18 cellular contexts compared by ENCODE assay signal in genomic region chr17:12627776-12628491, GRCh38. TPM values are rescaled to one million over a fixed set of nuclear protein-coding genes. Genes with fewer than 3 reads are reported as not detected.
DNase-seq lines count a peak whose midpoint lies in the region.
"Had no signal": no experiment of that assay in that cellular context is flagged by ENCODE, and none has a peak within 500 bp of the region (broad histone marks: within the 10 kb centered on the region; RNA-seq: fewer than 3 reads in every experiment).

No MANE protein-coding gene starts in this region.

- no peak overlapping the region for H4K91ac ChIP-seq in trophoblast cell (ENCODE audit: low read depth, low read length)

- no peak overlapping the region for H3K4ac ChIP-seq in trophoblast cell (ENCODE audit: low read depth, low read length)

- H3K4me2 ChIP-seq in trophoblast cell (ENCODE audit: low read length), result no peak overlapping the region

- H3K27ac ChIP-seq in SJSA1 (peak overlapping the region; percentile 99), trophoblast cell (ENCODE audit: low read depth, low read length) (peak overlapping the region; percentile 73)
- H3K27ac ChIP-seq: Peyer's patch, upper lobe of left lung had no signal

- WGBS in trophoblast cell (ENCODE audit: extremely low coverage, insufficient coverage, insufficient read length), result no CpG with 5 or more reads among the region's 5 CpGs

- no peak overlapping the region for H3K18ac ChIP-seq in trophoblast cell (ENCODE audit: low read length)

- H3K14ac ChIP-seq in trophoblast cell (ENCODE audit: low read length), result no peak overlapping the region

- H3K23ac ChIP-seq in trophoblast cell (ENCODE audit: low read length), result no peak overlapping the region

- no peaks in the 10 kb centered on the region for H3K36me3 ChIP-seq in SJSA1
- no peaks in the 10 kb centered on the region for H3K36me3 ChIP-seq in trophoblast cell (ENCODE audit: control insufficient read depth in 1 of 2, insufficient read depth in 2 of 2, low read length in 2 of 2)
- H3K36me3 ChIP-seq: Peyer's patch, upper lobe of left lung had no signal

- H3K4me3 ChIP-seq in SJSA1 (no peak overlapping the region), trophoblast cell (ENCODE audit: low read depth, low read length) (no peak overlapping the region)
- H3K4me3 ChIP-seq: GM12878, Peyer's patch, upper lobe of left lung had no signal

- H2BK120ac ChIP-seq in trophoblast cell (ENCODE audit: insufficient read depth, low read length, poor library complexity), result no peak overlapping the region

- peak; percentile 89 for DNase-seq in Caki2 (ENCODE audit: low read depth)
- peak; percentile 48 to 88 for DNase-seq in SJSA1 (ENCODE audit: low read depth in 1 of 2, low spot score in 2 of 2)
- peak; percentile 18 for DNase-seq in fibroblast of peridontal ligament (ENCODE audit: extremely low read depth)
- peak; percentile 90 to 98 for DNase-seq in trophoblast cell
- DNase-seq in foreskin melanocyte, result no peak
- no peak for DNase-seq in CD1c-positive myeloid dendritic cell (ENCODE audit: extremely low spot score)
- no peak for DNase-seq in GOT3 (lab: John Stamatoyannopoulos, UW)
- DNase-seq in cerebellar nuclear complex (lab: John Stamatoyannopoulos, UW), result no peak
- DNase-seq: activated CD4-positive, alpha-beta T cell treated with anti-CD3 and anti-CD28 coated beads for 48 hours; activated naive CD8-positive, alpha-beta T cell treated with anti-CD3 and anti-CD28 coated beads, Interleukin-2, amount 50 U/mL, for 24 hours; activated T-cell treated with anti-CD3 and anti-CD28 coated beads, Interleukin-2, amount 50 U/mL, for 1 hour; effector memory CD8-positive, alpha-beta T cell; hypothalamus; NCI-H524; Peyer's patch; upper lobe of left lung had no signal

- H3K9me3 ChIP-seq in SJSA1 (replicated peaks) (no peaks in the 10 kb centered on the region), trophoblast cell (ENCODE audit: insufficient read depth, low read depth, low read length) (peaks cover 1% of the 10 kb centered on the region)
- H3K9me3 ChIP-seq: Peyer's patch, upper lobe of left lung had no signal

- H3K4me1 ChIP-seq in SJSA1 (replicated peaks) (peaks cover 35% of the 10 kb centered on the region), trophoblast cell (ENCODE audit: control insufficient read depth in 1 of 2, insufficient read depth in 2 of 2, low read length in 2 of 2) (peaks cover 8 to 18% of the 10 kb centered on the region in 2 experiments)
- H3K4me1 ChIP-seq: Peyer's patch, upper lobe of left lung had no signal

- H4K12ac ChIP-seq in trophoblast cell (ENCODE audit: low read depth, low read length), result no peak overlapping the region

- H3K9ac ChIP-seq in trophoblast cell (ENCODE audit: low read length), result no peak overlapping the region

- no peak overlapping the region for H2AK5ac ChIP-seq in trophoblast cell (ENCODE audit: low read length)

- no peak overlapping the region for H4K8ac ChIP-seq in trophoblast cell (ENCODE audit: low read depth, low read length)

- in situ Hi-C loops in Caki2 (cut with HindIII; ENCODE audit: low pct_unique_long_range_greater_than_20kb, low sequenced_read_pairs), result no loop called here

- H3K79me1 ChIP-seq in trophoblast cell (ENCODE audit: low read length), result peaks cover 22% of the 10 kb centered on the region

- no peak overlapping the region for H2BK12ac ChIP-seq in trophoblast cell (ENCODE audit: low read length)

- peak overlapping the region; percentile 92 for H2BK5ac ChIP-seq in trophoblast cell (ENCODE audit: low read depth, low read length, poor library complexity)

- no peak overlapping the region for H2AFZ ChIP-seq in trophoblast cell (ENCODE audit: insufficient read depth, low read length, poor library complexity)

- H3K27me3 ChIP-seq in SJSA1 (replicated peaks), result no peaks in the 10 kb centered on the region
- no peaks in the 10 kb centered on the region for H3K27me3 ChIP-seq in trophoblast cell (ENCODE audit: insufficient read depth, low read length)
- H3K27me3 ChIP-seq: Peyer's patch, upper lobe of left lung had no signal

- H3K79me2 ChIP-seq in trophoblast cell (ENCODE audit: control insufficient read depth, insufficient read depth, low read length, poor library complexity), result no peaks in the 10 kb centered on the region

RNA-seq across cellular contexts. Expression of gene MYOCD, which starts 37.8 kb away (rescaled TPM):
- total RNA-seq in Caki2 (2014; rRNA removed; shearing (Covaris generic); ENCODE audit: low replicate concordance), result 1.4 and 1.8 TPM in 2 replicates
- total RNA-seq in SJSA1 (2014; rRNA removed; shearing (Covaris generic)), result 3.2 and 4.8 TPM in 2 replicates
- 18.3 and 20.8 TPM in 2 replicates for polyA plus RNA-seq in trophoblast cell (2013)
- total RNA-seq: GM12878; T-helper 2 cell treated with Interferon-gamma antibody and Interleukin-4, amounts not matched to agents 100 ng/mL and 5 ng/mL, for 36 hours had no signal
- polyA plus RNA-seq: GM12878 had no signal

Comparison
In these comparisons a context has a peak if more than half of its experiments do, and no peak if none do; other contexts are left out.
1. DNase-seq: peak in Caki2 (single experiment), SJSA1 (2 of 2), fibroblast of peridontal ligament (single experiment) and trophoblast cell (2 of 2); none in foreskin melanocyte (single experiment), CD1c-positive myeloid dendritic cell (single experiment), GOT3 (single experiment) and cerebellar nuclear complex (0 of 2).